ENCODE assay signal across 8 cellular contexts in the genomic region with DNA sequence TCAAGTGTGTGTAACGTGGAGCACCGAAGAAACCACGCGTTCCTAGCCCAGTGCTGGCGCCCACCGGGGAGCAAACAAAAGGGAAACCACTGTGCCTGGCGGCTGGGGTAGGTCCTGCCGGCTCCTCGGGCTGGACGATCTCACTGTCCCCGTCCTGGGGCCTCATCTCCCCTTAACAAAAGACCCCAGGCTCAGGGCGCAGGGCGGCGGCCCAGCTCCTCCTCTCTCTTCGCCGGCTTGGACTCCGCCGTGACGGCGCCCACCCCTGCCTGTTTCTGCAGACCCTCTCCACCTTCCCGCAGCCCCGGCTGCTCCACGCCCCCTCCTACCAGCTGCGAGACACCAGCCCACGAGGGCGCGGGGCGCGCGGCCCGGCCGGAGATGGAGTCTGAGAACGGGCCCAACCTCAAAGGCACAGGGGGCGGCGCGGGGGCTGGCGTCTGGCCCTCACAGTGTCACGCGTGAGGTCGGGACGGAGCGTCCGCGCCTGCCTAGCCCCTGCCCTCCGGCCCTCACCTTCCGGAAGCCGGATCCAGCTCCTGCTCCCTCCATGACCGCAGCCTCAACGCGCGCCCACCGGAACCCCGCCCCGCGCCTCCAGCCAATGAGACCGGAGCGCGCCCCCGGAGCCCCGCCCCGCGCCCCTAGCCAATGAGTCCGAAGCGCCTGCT. TPM values are rescaled to one million over a fixed set of nuclear protein-coding genes. Genes with fewer than 3 reads are reported as not detected.
DNase-seq lines count a peak whose midpoint lies in the region; ATAC-seq and TF ChIP-seq lines count a peak whose summit lies in the region.

A gene (minus strand): TSS at position 569 of the 671 bp plus-strand sequence. CDS start 17 bp downstream, at position 552.

- H3K9me3 Mint-ChIP-seq in CD4-positive, alpha-beta T cell = no peaks in the 10 kb centered on the region
- H3K9me3 Mint-ChIP-seq in HFFc6 = no peaks in the 10 kb centered on the region
- H3K9me3 Mint-ChIP-seq in activated CD8-positive, alpha-beta memory T cell treated with anti-CD3 and anti-CD28 coated beads, Interleukin-2, amount 10 ng/mL, durations not matched to agents 7 days and 5 days (ENCODE audit: low read depth) = no peaks in the 10 kb centered on the region

- no peaks in the 10 kb centered on the region for H3K27me3 ChIP-seq in CD4-positive, alpha-beta T cell (ENCODE audit: control insufficient read depth, insufficient read depth, low read length)
- H3K27me3 ChIP-seq in left ventricle myocardium inferior (ENCODE audit: low read depth) = no peaks in the 10 kb centered on the region

- DNase-seq in CD4-positive, alpha-beta T cell = no peak
- DNase-seq in HFFc6 (no peak), left ventricle myocardium inferior (no peak), skeletal muscle cell (ENCODE audit: low read depth) (no peak), NCI-H2196 treated with DMSO at 0.1 percent for 48 hours (lab: John Stamatoyannopoulos, UW; ENCODE audit: unreplicated experiment) (no peak), NCI-H128 (lab: John Stamatoyannopoulos, UW; ENCODE audit: unreplicated experiment) (no peak)
- DNase-seq in activated CD8-positive, alpha-beta memory T cell treated with anti-CD3 and anti-CD28 coated beads, Interleukin-2, amount 10 ng/mL, durations not matched to agents 7 days and 5 days = no peak

- CTCF ChIA-PET in CD4-positive, alpha-beta T cell (lab: Charles Lee) = interaction anchor here (0.6 to 6.2 kb wide), 5 partner anchors 15 to 145 kb away, joined by 4 to 174 read pairs (median 8); a partner anchor contains a TSS
- CTCF ChIA-PET in activated CD8-positive, alpha-beta memory T cell treated with anti-CD3 and anti-CD28 coated beads, Interleukin-2, amount 10 ng/mL, durations not matched to agents 7 days and 5 days (lab: Charles Lee) = interaction anchor here (0.9 to 9.0 kb wide), 22 partner anchors 8 to 214 kb away, joined by 3 to 181 read pairs (median 7); a partner anchor contains a TSS

- peak within 1 kb of the TSS; percentile 92 for H3K4me3 Mint-ChIP-seq in CD4-positive, alpha-beta T cell
- peak within 1 kb of the TSS; percentile 88 for H3K4me3 Mint-ChIP-seq in HFFc6
- H3K4me3 Mint-ChIP-seq in activated CD8-positive, alpha-beta memory T cell treated with anti-CD3 and anti-CD28 coated beads, Interleukin-2, amount 10 ng/mL, durations not matched to agents 7 days and 5 days = peak within 1 kb of the TSS; percentile 82

- H3K36me3 Mint-ChIP-seq in CD4-positive, alpha-beta T cell (ENCODE audit: low read depth) = peaks cover 5% of the 10 kb centered on the region
- H3K36me3 Mint-ChIP-seq in HFFc6 (ENCODE audit: low read depth) = no peaks in the 10 kb centered on the region
- H3K36me3 Mint-ChIP-seq in activated CD8-positive, alpha-beta memory T cell treated with anti-CD3 and anti-CD28 coated beads, Interleukin-2, amount 10 ng/mL, durations not matched to agents 7 days and 5 days = peaks cover 4% of the 10 kb centered on the region

- H3K27ac ChIP-seq in CD4-positive, alpha-beta T cell (ENCODE audit: low read depth, low read length) = peak within 1 kb of the TSS; percentile 46
- peak within 1 kb of the TSS; percentile 79 for H3K27ac ChIP-seq in left ventricle myocardium inferior (replicated peaks)

- POLR2A ChIA-PET in CD4-positive, alpha-beta T cell (lab: Charles Lee) = interaction anchor here (0.7 to 5.0 kb wide), 14 partner anchors 10 to 339 kb away, joined by 3 to 51 read pairs (median 4); a partner anchor contains a TSS

- TF ChIP-seq CTCF in CD4-positive, alpha-beta T cell (IDR thresholded peaks at IDR 0.05) = no peak
- no peak for TF ChIP-seq CTCF in HFFc6 (IDR thresholded peaks at IDR 0.05)
- TF ChIP-seq CTCF in left ventricle myocardium inferior (IDR thresholded peaks at IDR 0.05; ENCODE audit: borderline replicate concordance) = no peak

- peaks cover 21% of the 10 kb centered on the region for H3K4me1 Mint-ChIP-seq in CD4-positive, alpha-beta T cell (ENCODE audit: low read depth)
- peaks cover 17% of the 10 kb centered on the region for H3K4me1 Mint-ChIP-seq in HFFc6 (ENCODE audit: low read depth)
- peaks cover 29% of the 10 kb centered on the region for H3K4me1 Mint-ChIP-seq in activated CD8-positive, alpha-beta memory T cell treated with anti-CD3 and anti-CD28 coated beads, Interleukin-2, amount 10 ng/mL, durations not matched to agents 7 days and 5 days

- H3K4me1 ChIP-seq in left ventricle myocardium inferior = peaks cover 37% of the 10 kb centered on the region

- no peaks in the 10 kb centered on the region for H3K36me3 ChIP-seq in left ventricle myocardium inferior

- H3K27me3 Mint-ChIP-seq in CD4-positive, alpha-beta T cell = no peaks in the 10 kb centered on the region
- H3K27me3 Mint-ChIP-seq in HFFc6 (ENCODE audit: insufficient read depth) = peaks cover 2% of the 10 kb centered on the region
- no peaks in the 10 kb centered on the region for H3K27me3 Mint-ChIP-seq in activated CD8-positive, alpha-beta memory T cell treated with anti-CD3 and anti-CD28 coated beads, Interleukin-2, amount 10 ng/mL, durations not matched to agents 7 days and 5 days

- no peak for ATAC-seq in CD4-positive, alpha-beta T cell (ENCODE audit: poor library complexity)
- ATAC-seq in activated CD8-positive, alpha-beta memory T cell treated with anti-CD3 and anti-CD28 coated beads, Interleukin-2, amount 10 ng/mL, durations not matched to agents 7 days and 5 days = no peak
- no peak for ATAC-seq in GM21737 (IDR thresholded peaks at IDR 0.05; ENCODE audit: unreplicated experiment)

- peak within 1 kb of the TSS; percentile 69 for H3K27ac Mint-ChIP-seq in CD4-positive, alpha-beta T cell
- H3K27ac Mint-ChIP-seq in HFFc6 = peak within 1 kb of the TSS; percentile 79
- peak within 1 kb of the TSS; percentile 78 for H3K27ac Mint-ChIP-seq in activated CD8-positive, alpha-beta memory T cell treated with anti-CD3 and anti-CD28 coated beads, Interleukin-2, amount 10 ng/mL, durations not matched to agents 7 days and 5 days

- intact Hi-C loops in CD4-positive, alpha-beta T cell (cut with DNase I, micrococcal nuclease) = loop anchor here (1.0 to 5.0 kb wide), 3 partner anchors 45 to 150 kb away; a partner anchor contains a TSS
- intact Hi-C loops in left ventricle myocardium inferior (cut with micrococcal nuclease) = no loop called here

- H3K9me3 ChIP-seq in CD4-positive, alpha-beta T cell (ENCODE audit: control insufficient read depth, low read length) = no peaks in the 10 kb centered on the region
- H3K9me3 ChIP-seq in left ventricle myocardium inferior (replicated peaks) = no peaks in the 10 kb centered on the region

- peak within 1 kb of the TSS; percentile 97 for H3K4me3 ChIP-seq in left ventricle myocardium inferior
- peak within 1 kb of the TSS; percentile 90 for H3K4me3 ChIP-seq in skeletal muscle cell (ENCODE audit: low read depth, low read length)

RNA-seq across cellular contexts. Expression of the gene that starts here (rescaled TPM):
- total RNA-seq in CD4-positive, alpha-beta T cell = 10 to 100 TPM; 14.9 to 19.6 TPM
- total RNA-seq in HFFc6 (2021; fragmentation: NEBNext Ultra II Directional; extraction: Animal tissue kit (Norgen Biotek cat#: 25700)) = 10 to 100 TPM; 60.6 to 83.9 (median 73.3) TPM
- total RNA-seq in activated CD8-positive, alpha-beta memory T cell treated with anti-CD3 and anti-CD28 coated beads, Interleukin-2, amount 10 ng/mL, durations not matched to agents 7 days and 5 days = 10 to 100 TPM; 80.2 to 91.3 TPM
- total RNA-seq in left ventricle myocardium inferior = 26.3 TPM
